Comparison of ENCODE assay signal across 20 cellular contexts in the genomic region with DNA sequence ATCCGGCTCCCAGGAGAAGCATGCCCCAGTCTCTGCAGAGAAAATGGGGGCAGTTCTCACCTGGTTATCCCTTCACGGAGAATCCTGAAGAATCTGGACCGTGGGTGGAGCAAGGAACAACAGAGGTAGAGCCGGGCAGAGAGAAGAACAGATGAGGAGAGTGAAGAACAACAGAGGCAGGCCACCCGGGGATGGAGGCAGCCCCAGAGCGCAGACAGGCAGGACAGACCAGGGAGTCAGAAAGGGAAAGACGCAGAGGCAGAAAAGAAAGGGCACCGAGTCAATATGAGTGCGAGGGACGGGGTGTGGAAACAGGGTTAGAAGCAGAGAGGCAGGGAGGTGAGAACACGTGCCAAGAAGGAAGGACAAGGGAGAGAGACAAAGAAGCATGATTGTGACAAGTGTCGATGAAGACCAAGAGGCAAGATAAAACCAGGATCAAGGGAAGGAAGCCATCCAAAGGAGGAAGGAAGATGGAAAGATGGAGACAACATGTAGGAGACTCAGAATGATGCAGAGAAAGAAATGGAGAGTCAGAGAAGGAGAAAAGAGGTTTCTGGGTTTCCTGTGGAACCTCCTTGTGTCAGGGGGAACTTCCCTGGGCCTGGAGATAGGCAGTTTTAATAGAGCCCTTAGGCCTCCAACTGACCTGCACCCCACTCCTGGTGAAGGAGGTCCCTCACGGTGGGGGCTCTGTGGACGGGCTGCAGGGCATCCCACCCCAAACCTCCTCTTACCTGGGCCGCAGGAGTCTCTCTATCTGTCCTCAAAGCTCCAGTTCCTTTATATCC. TPM values are rescaled to one million over a fixed set of nuclear protein-coding genes. Genes with fewer than 3 reads are reported as not detected.
DNase-seq lines count a peak whose midpoint lies in the region; ATAC-seq and TF ChIP-seq lines count a peak whose summit lies in the region.
"Had no signal": no experiment of that assay in that cellular context is flagged by ENCODE, and none has a peak within 500 bp of the region (broad histone marks: within the 10 kb centered on the region; RNA-seq: fewer than 3 reads in every experiment).

A gene (minus strand): TSS at position 758 of the 791 bp plus-strand sequence. CDS start 1,050 bp downstream, outside the sequence.

- peaks cover 45% of the 10 kb centered on the region for H4K20me1 ChIP-seq in BLaER1

- WGBS in transverse colon (ENCODE audit: low coverage in 1 of 2), 2 donors, result 66 to 73% methylated on average over 10 to 15 of the region's 15 CpGs

- H3K27ac ChIP-seq in BLaER1 (no peak within 1 kb of the TSS), left ventricle myocardium inferior (replicated peaks) (peak within 1 kb of the TSS; percentile 91), transverse colon (no peak within 1 kb of the TSS)

- H3K9me3 ChIP-seq in BLaER1, result no peaks in the 10 kb centered on the region
- H3K9me3 ChIP-seq in left ventricle myocardium inferior (replicated peaks), result no peaks in the 10 kb centered on the region
- H3K9me3 ChIP-seq in transverse colon, result no peaks in the 10 kb centered on the region
- H3K9me3 ChIP-seq: BE2C had no signal

- H3K36me3 ChIP-seq in BLaER1 (no peaks in the 10 kb centered on the region), left ventricle myocardium inferior (peaks cover 39% of the 10 kb centered on the region), transverse colon (no peaks in the 10 kb centered on the region)
- H3K36me3 ChIP-seq: BE2C had no signal

- no peak within 1 kb of the TSS for H3K9ac ChIP-seq in BLaER1

- H3K4me1 Mint-ChIP-seq in brain (peaks cover 13% of the 10 kb centered on the region), nephron progenitor cell (peaks cover 50% of the 10 kb centered on the region)
- no peaks in the 10 kb centered on the region for H3K4me1 Mint-ChIP-seq in activated CD8-positive, alpha-beta T cell treated with anti-CD3 and anti-CD28 coated beads, Interleukin-2, amount 10 ng/mL, durations not matched to agents 7 days and 5 days (ENCODE audit: low read depth)
- H3K4me1 Mint-ChIP-seq: CD4-positive, alpha-beta memory T cell had no signal

- DNase-seq in left ventricle myocardium inferior, result no peak
- DNase-seq in nephron progenitor cell, result no peak
- DNase-seq in activated CD8-positive, alpha-beta T cell treated with anti-CD3 and anti-CD28 coated beads, Interleukin-2, amount 10 ng/mL, durations not matched to agents 7 days and 5 days, result no peak
- no peak for DNase-seq in NCI-H2196 (lab: John Stamatoyannopoulos, UW; ENCODE audit: unreplicated experiment)
- DNase-seq in transverse colon, result no peak
- DNase-seq: BE2C; CD4-positive, alpha-beta memory T cell; GF-D8; KBM-7; NCI-H1105; NCI-H1694; NCI-H510A; NCI-H82; SIG-M5 had no signal

- no peak for TF ChIP-seq POLR2A in transverse colon (IDR thresholded peaks at IDR 0.05)

- TF ChIP-seq CTCF in brain (conservative IDR thresholded peaks at IDR 0.05) (no peak), left ventricle myocardium inferior (IDR thresholded peaks at IDR 0.05; ENCODE audit: borderline replicate concordance) (no peak), nephron progenitor cell (IDR thresholded peaks at IDR 0.05) (no peak), transverse colon (IDR thresholded peaks at IDR 0.05) (no peak)

- H3K4me3 ChIP-seq in BLaER1 (no peak within 1 kb of the TSS), left ventricle myocardium inferior (peak within 1 kb of the TSS; percentile 65), transverse colon (no peak within 1 kb of the TSS)

- intact Hi-C loops in left ventricle myocardium inferior (cut with micrococcal nuclease), result no loop called here
- intact Hi-C loops in transverse colon (cut with DNase I; ENCODE audit: low total_unique reads), result no loop called here

- H3K27me3 Mint-ChIP-seq in brain (peaks cover 14% of the 10 kb centered on the region), nephron progenitor cell (ENCODE audit: low read depth, poor library complexity) (peaks cover 28% of the 10 kb centered on the region)
- H3K27me3 Mint-ChIP-seq in activated CD8-positive, alpha-beta T cell treated with anti-CD3 and anti-CD28 coated beads, Interleukin-2, amount 10 ng/mL, durations not matched to agents 7 days and 5 days (ENCODE audit: low read depth), result peaks cover 3% of the 10 kb centered on the region

- POLR2A ChIA-PET in activated CD8-positive, alpha-beta T cell treated with anti-CD3 and anti-CD28 coated beads, Interleukin-2, amount 10 ng/mL, durations not matched to agents 7 days and 5 days (lab: Charles Lee), result no interaction called here

- in situ Hi-C loops in transverse colon (cut with MboI; ENCODE audit: low pct_ligation_motif_present in 1 of 4, low pct_unique_long_range_greater_than_20kb in 1 of 4, low sequenced_read_pairs in 3 of 4), result no loop called here

- CTCF ChIA-PET in activated CD8-positive, alpha-beta T cell treated with anti-CD3 and anti-CD28 coated beads, Interleukin-2, amount 10 ng/mL, durations not matched to agents 7 days and 5 days (lab: Charles Lee), result no interaction called here

- peak within 1 kb of the TSS in 4 of 5 experiments; percentile 1 to 44 (median 24) for H3K27ac Mint-ChIP-seq in brain
- peak within 1 kb of the TSS; percentile 26 for H3K27ac Mint-ChIP-seq in nephron progenitor cell
- H3K27ac Mint-ChIP-seq in activated CD8-positive, alpha-beta T cell treated with anti-CD3 and anti-CD28 coated beads, Interleukin-2, amount 10 ng/mL, durations not matched to agents 7 days and 5 days, result no peak within 1 kb of the TSS
- H3K27ac Mint-ChIP-seq: CD4-positive, alpha-beta memory T cell had no signal

- H3K4me3 Mint-ChIP-seq in brain (no peak within 1 kb of the TSS), nephron progenitor cell (no peak within 1 kb of the TSS)
- H3K4me3 Mint-ChIP-seq in activated CD8-positive, alpha-beta T cell treated with anti-CD3 and anti-CD28 coated beads, Interleukin-2, amount 10 ng/mL, durations not matched to agents 7 days and 5 days, result no peak within 1 kb of the TSS
- H3K4me3 Mint-ChIP-seq: CD4-positive, alpha-beta memory T cell had no signal

- peaks cover 32% of the 10 kb centered on the region for H3K4me1 ChIP-seq in BLaER1
- peaks cover 42% of the 10 kb centered on the region for H3K4me1 ChIP-seq in left ventricle myocardium inferior
- no peaks in the 10 kb centered on the region for H3K4me1 ChIP-seq in transverse colon
- H3K4me1 ChIP-seq: BE2C had no signal

- H3K27me3 ChIP-seq in BLaER1 (peaks cover 57% of the 10 kb centered on the region), left ventricle myocardium inferior (ENCODE audit: low read depth) (peaks cover 5% of the 10 kb centered on the region), transverse colon (no peaks in the 10 kb centered on the region)

- H3K9me3 Mint-ChIP-seq in brain (no peaks in the 10 kb centered on the region), nephron progenitor cell (no peaks in the 10 kb centered on the region)
- no peaks in the 10 kb centered on the region for H3K9me3 Mint-ChIP-seq in activated CD8-positive, alpha-beta T cell treated with anti-CD3 and anti-CD28 coated beads, Interleukin-2, amount 10 ng/mL, durations not matched to agents 7 days and 5 days (ENCODE audit: insufficient read depth)

- H3K36me3 Mint-ChIP-seq in brain, result no peaks in the 10 kb centered on the region
- H3K36me3 Mint-ChIP-seq in nephron progenitor cell (ENCODE audit: low read depth), result no peaks in the 10 kb centered on the region
- H3K36me3 Mint-ChIP-seq in activated CD8-positive, alpha-beta T cell treated with anti-CD3 and anti-CD28 coated beads, Interleukin-2, amount 10 ng/mL, durations not matched to agents 7 days and 5 days (ENCODE audit: low read depth), result no peaks in the 10 kb centered on the region
- H3K36me3 Mint-ChIP-seq: CD4-positive, alpha-beta memory T cell had no signal

- no peak for TF ChIP-seq EP300 in transverse colon (IDR thresholded peaks at IDR 0.05; ENCODE audit: low read depth)

- H3K4me2 ChIP-seq in BLaER1, result peak within 1 kb of the TSS; percentile 96

- no peak for ATAC-seq in activated CD8-positive, alpha-beta T cell treated with anti-CD3 and anti-CD28 coated beads, Interleukin-2, amount 10 ng/mL, durations not matched to agents 7 days and 5 days
- ATAC-seq in GM21515 (IDR thresholded peaks at IDR 0.05; ENCODE audit: unreplicated experiment), result no peak

RNA-seq across cellular contexts. Expression of the gene that starts here (rescaled TPM):
- not detected for polyA plus RNA-seq in brain (ENCODE audit: insufficient read depth, low read depth, low replicate concordance)
- total RNA-seq in left ventricle myocardium inferior (1,823 TPM), transverse colon (1 to 10 TPM in 1 of 4 donors, under 1 TPM in 1, not detected in 2; 0.16 to 1.5 TPM)
- not detected for total RNA-seq in activated CD8-positive, alpha-beta T cell treated with anti-CD3 and anti-CD28 coated beads, Interleukin-2, amount 10 ng/mL, durations not matched to agents 7 days and 5 days
- total RNA-seq: A172; CD4-positive, alpha-beta memory T cell; H1; RPMI7951 had no signal
- polyA plus RNA-seq: CD4-positive, alpha-beta memory T cell had no signal

Comparison
In these comparisons a context has a peak if more than half of its experiments do, and no peak if none do; other contexts are left out.
1. RNA of the gene that starts here (total RNA-seq): 1,823 TPM in left ventricle myocardium inferior (single experiment); 0.16 to 1.5 TPM in transverse colon and not detected in activated CD8-positive, alpha-beta T cell treated with anti-CD3 and anti-CD28 coated beads, Interleukin-2, amount 10 ng/mL, durations not matched to agents 7 days and 5 days; every median in the first group is over 100 times any median in the second.